In genomic region chr16:28292731-28293588, GRCh38 we compare ENCODE assay signal across 8 cellular contexts. TPM values are rescaled to one million over a fixed set of nuclear protein-coding genes. Genes with fewer than 3 reads are reported as not detected.
A peak's percentile ranks its signal among the peaks of the same experiment; 100 is the strongest.
DNase-seq lines count a peak whose midpoint lies in the region; ATAC-seq lines count a peak whose summit lies in the region.

No MANE protein-coding gene starts in this region.

- H3K27me3 Mint-ChIP-seq in activated naive CD4-positive, alpha-beta T cell treated with anti-CD3 and anti-CD28 coated beads for 36 hours (ENCODE audit: low read depth): no peaks in the 10 kb centered on the region
- no peaks in the 10 kb centered on the region for H3K27me3 Mint-ChIP-seq in stimulated activated naive CD8-positive, alpha-beta T cell treated with anti-CD3 and anti-CD28 coated beads, Interleukin-15, Interleukin-2, amounts not matched to agents 100 ng/mL and 50 ng/mL, for 24 hours

- peak; percentile 73 for DNase-seq in NCI-H1105 treated with DMSO at 0.1 percent for 48 hours (lab: John Stamatoyannopoulos, UW)
- peak; percentile 44 for DNase-seq in activated naive CD4-positive, alpha-beta T cell treated with anti-CD3 and anti-CD28 coated beads for 36 hours
- DNase-seq in iPS-NIHi11 (ENCODE audit: low spot score): peak; percentile 83
- no peak for DNase-seq in RKO (ENCODE audit: low spot score)
- DNase-seq in KG1 (lab: John Stamatoyannopoulos, UW): no peak

- H3K9me3 Mint-ChIP-seq in activated naive CD4-positive, alpha-beta T cell treated with anti-CD3 and anti-CD28 coated beads for 36 hours: no peaks in the 10 kb centered on the region
- no peaks in the 10 kb centered on the region for H3K9me3 Mint-ChIP-seq in stimulated activated naive CD8-positive, alpha-beta T cell treated with anti-CD3 and anti-CD28 coated beads, Interleukin-15, Interleukin-2, amounts not matched to agents 100 ng/mL and 50 ng/mL, for 24 hours

- intact Hi-C loops in activated naive CD4-positive, alpha-beta T cell treated with anti-CD3 and anti-CD28 coated beads for 36 hours (cut with micrococcal nuclease): loop anchor here (2.0 to 5.0 kb wide), 3 partner anchors 16 to 529 kb away; partner anchors contain the start of gene ATXN2L

- ATAC-seq in GM18861 (IDR thresholded peaks at IDR 0.05; ENCODE audit: unreplicated experiment) (peak; percentile 10), HG02870 (IDR thresholded peaks at IDR 0.05; ENCODE audit: unreplicated experiment) (no peak)

- CTCF ChIA-PET in activated naive CD4-positive, alpha-beta T cell treated with anti-CD3 and anti-CD28 coated beads for 36 hours (lab: Charles Lee): interaction anchor here (0.5 to 4.0 kb wide), 4 partner anchors 15 to 76 kb away, joined by 3 to 24 read pairs (median 6); no protein-coding TSS in a partner anchor

- H3K36me3 Mint-ChIP-seq in activated naive CD4-positive, alpha-beta T cell treated with anti-CD3 and anti-CD28 coated beads for 36 hours (ENCODE audit: low read depth): no peaks in the 10 kb centered on the region
- H3K36me3 Mint-ChIP-seq in stimulated activated naive CD8-positive, alpha-beta T cell treated with anti-CD3 and anti-CD28 coated beads, Interleukin-15, Interleukin-2, amounts not matched to agents 100 ng/mL and 50 ng/mL, for 24 hours (ENCODE audit: low read depth): no peaks in the 10 kb centered on the region

- H3K4me3 Mint-ChIP-seq in activated naive CD4-positive, alpha-beta T cell treated with anti-CD3 and anti-CD28 coated beads for 36 hours: peak overlapping the region; percentile 80
- H3K4me3 Mint-ChIP-seq in stimulated activated naive CD8-positive, alpha-beta T cell treated with anti-CD3 and anti-CD28 coated beads, Interleukin-15, Interleukin-2, amounts not matched to agents 100 ng/mL and 50 ng/mL, for 24 hours: peak overlapping the region; percentile 85

- no peak overlapping the region for H3K27ac Mint-ChIP-seq in activated naive CD4-positive, alpha-beta T cell treated with anti-CD3 and anti-CD28 coated beads for 36 hours
- peak overlapping the region; percentile 45 for H3K27ac Mint-ChIP-seq in stimulated activated naive CD8-positive, alpha-beta T cell treated with anti-CD3 and anti-CD28 coated beads, Interleukin-15, Interleukin-2, amounts not matched to agents 100 ng/mL and 50 ng/mL, for 24 hours

- H3K4me1 Mint-ChIP-seq in activated naive CD4-positive, alpha-beta T cell treated with anti-CD3 and anti-CD28 coated beads for 36 hours (ENCODE audit: low read depth): peaks cover 56% of the 10 kb centered on the region
- H3K4me1 Mint-ChIP-seq in stimulated activated naive CD8-positive, alpha-beta T cell treated with anti-CD3 and anti-CD28 coated beads, Interleukin-15, Interleukin-2, amounts not matched to agents 100 ng/mL and 50 ng/mL, for 24 hours (ENCODE audit: low read depth): peaks cover 63% of the 10 kb centered on the region

RNA-seq across cellular contexts. Expression of gene SBK1, which starts 0.6 kb away (rescaled TPM):
- total RNA-seq in activated naive CD4-positive, alpha-beta T cell treated with anti-CD3 and anti-CD28 coated beads for 36 hours: 1 to 10 TPM; 2.8 to 3.4 TPM

Comparison
In these comparisons a context has a peak if more than half of its experiments do, and no peak if none do; other contexts are left out.
1. DNase-seq: peak in NCI-H1105 treated with DMSO at 0.1 percent for 48 hours (single experiment), activated naive CD4-positive, alpha-beta T cell treated with anti-CD3 and anti-CD28 coated beads for 36 hours (single experiment) and iPS-NIHi11 (single experiment); none in RKO (single experiment) and KG1 (single experiment).